14 cellular contexts compared by ENCODE assay signal in the genomic region with DNA sequence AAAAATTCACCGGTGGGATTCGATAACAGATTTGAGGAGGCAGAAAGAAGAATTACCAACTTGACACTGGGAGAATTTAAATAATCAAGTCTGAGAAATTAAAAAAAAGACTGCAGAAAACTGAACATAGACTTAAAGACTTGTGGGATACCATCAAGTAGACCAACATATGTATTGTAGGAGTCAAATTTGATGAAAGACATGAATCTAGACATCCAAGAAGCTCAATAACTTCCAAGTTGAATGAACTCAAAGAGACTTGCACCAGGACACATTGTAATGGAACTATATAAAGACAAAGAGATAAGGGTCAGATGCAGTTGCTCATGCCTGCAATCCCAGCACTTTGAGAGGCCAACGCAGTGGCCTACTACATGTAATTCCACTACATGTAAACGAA. TPM values are rescaled to one million over a fixed set of nuclear protein-coding genes. Genes with fewer than 3 reads are reported as not detected.
"Had no signal": no experiment of that assay in that cellular context is flagged by ENCODE, and none has a peak within 500 bp of the region (broad histone marks: within the 10 kb centered on the region; RNA-seq: fewer than 3 reads in every experiment).

No MANE protein-coding gene starts in this region.

RNA-seq across cellular contexts. Expression of gene GIMD1, which starts 30.3 kb away (rescaled TPM):
- total RNA-seq: activated B cell treated with CpG ODN at 0.5 μM for 24 hours; activated CD4-positive, alpha-beta memory T cell treated with anti-CD3 and anti-CD28 coated beads for 36 hours; activated CD4-positive, alpha-beta memory T cell treated with anti-CD3 and anti-CD28 coated beads, Interleukin-2, amount 10 ng/mL, durations not matched to agents 7 days and 5 days; activated CD4-positive, alpha-beta T cell treated with anti-CD3 and anti-CD28 coated beads for 36 hours; activated CD4-positive, alpha-beta T cell treated with anti-CD3 and anti-CD28 coated beads, Interleukin-2, amount 10 ng/mL, durations not matched to agents 24 days and 14 days; activated CD4-positive, alpha-beta T cell treated with anti-CD3 and anti-CD28 coated beads, Interleukin-2, amount 10 ng/mL, durations not matched to agents 7 days and 5 days; activated CD8-positive, alpha-beta memory T cell treated with anti-CD3 and anti-CD28 coated beads for 36 hours; activated CD8-positive, alpha-beta memory T cell treated with anti-CD3 and anti-CD28 coated beads, Interleukin-2, amount 10 ng/mL, durations not matched to agents 7 days and 5 days; activated CD8-positive, alpha-beta T cell treated with anti-CD3 and anti-CD28 coated beads for 36 hours; activated CD8-positive, alpha-beta T cell treated with anti-CD3 and anti-CD28 coated beads, Interleukin-2, amount 10 ng/mL, durations not matched to agents 7 days and 5 days; T-helper 1 cell treated with Interleukin-12 subunit alpha and Interleukin-12 subunit beta and Interleukin-4 antibody, amounts not matched to agents 30 ng/mL and 1 ng/mL, for 36 hours; T-helper 17 cell; T-helper 2 cell treated with Interferon-gamma antibody and Interleukin-4, amounts not matched to agents 100 ng/mL and 5 ng/mL, for 36 hours; WTC11 had no signal
